ENCODE assay signal across 5 cellular contexts in genomic region chr5:142013734-142014495, GRCh38. TPM values are rescaled to one million over a fixed set of nuclear protein-coding genes. Genes with fewer than 3 reads are reported as not detected.
DNase-seq lines count a peak whose midpoint lies in the region; ATAC-seq and TF ChIP-seq lines count a peak whose summit lies in the region.

No MANE protein-coding gene starts in this region.

- H3K4me3 Mint-ChIP-seq in endodermal cell: peak overlapping the region; percentile 74

- peaks cover 25% of the 10 kb centered on the region for H3K4me1 ChIP-seq in Panc1 (ENCODE audit: control insufficient read depth, insufficient read depth, low read length)
- no peaks in the 10 kb centered on the region for H3K4me1 ChIP-seq in endodermal cell (ENCODE audit: control insufficient read depth, insufficient read depth, low read length)
- peaks cover 37% of the 10 kb centered on the region for H3K4me1 ChIP-seq in skeletal muscle satellite cell (ENCODE audit: control insufficient read depth, insufficient read depth, low read length)

- DNase-seq in Panc1 (ENCODE audit: low read depth, low spot score) (no peak), endodermal cell (peak; percentile 49), activated gamma-delta T cell (lab: John Stamatoyannopoulos, UW) (no peak)

- in situ Hi-C loops in Panc1 (cut with HindIII; ENCODE audit: low pct_unique_long_range_greater_than_20kb, low sequenced_read_pairs): no loop called here

- TF ChIP-seq CTCF in Panc1 (IDR thresholded peaks at IDR 0.05): peak; percentile 28; the same call in 1 of the 2 replicates
- TF ChIP-seq CTCF in endodermal cell (conservative IDR thresholded peaks at IDR 0.05): no peak

- peak overlapping the region; percentile 49 for H3K9ac ChIP-seq in endodermal cell (ENCODE audit: extremely low read depth, low read length, poor library complexity, severe bottlenecking)
- H3K9ac ChIP-seq in skeletal muscle satellite cell (ENCODE audit: low read depth, low read length): peak overlapping the region; percentile 78

- H3K27me3 ChIP-seq in Panc1 (ENCODE audit: control insufficient read depth, insufficient read depth, low read length) (no peaks in the 10 kb centered on the region), endodermal cell (ENCODE audit: control insufficient read depth, insufficient read depth, low read length, poor library complexity, severe bottlenecking) (no peaks in the 10 kb centered on the region), skeletal muscle satellite cell (ENCODE audit: control insufficient read depth, insufficient read depth, low read length) (no peaks in the 10 kb centered on the region)

- H3K27ac Mint-ChIP-seq in endodermal cell: peak overlapping the region; percentile 35

- peaks cover 1% of the 10 kb centered on the region for H3K4me1 Mint-ChIP-seq in endodermal cell

- peaks cover 14% of the 10 kb centered on the region for H3K36me3 Mint-ChIP-seq in endodermal cell (ENCODE audit: low read depth)

- POLR2A ChIA-PET in Panc1 (lab: Charles Lee): no interaction called here

- no peaks in the 10 kb centered on the region for H3K9me3 Mint-ChIP-seq in endodermal cell

- CTCF ChIA-PET in Panc1 (lab: Charles Lee): interaction anchor here (0.7 to 1.4 kb wide), 3 partner anchors 14 to 363 kb away, joined by 3 to 4 read pairs (median 3); partner anchors contain the start of gene FCHSD1

- H3K4me3 ChIP-seq in Panc1 (ENCODE audit: low read depth in 2 of 2, low read length in 2 of 2) (peak overlapping the region; percentile 83 to 99), endodermal cell (ENCODE audit: low read length) (no peak overlapping the region), skeletal muscle satellite cell (ENCODE audit: low read length) (peak overlapping the region; percentile 90)

- intact Hi-C loops in Panc1 (cut with micrococcal nuclease; ENCODE audit: unreplicated experiment): loop anchor here (2.0 kb wide), 1 partner anchor 131 kb away; no protein-coding TSS in a partner anchor

- peaks cover 3% of the 10 kb centered on the region for H3K36me3 ChIP-seq in Panc1 (ENCODE audit: control insufficient read depth, insufficient read depth, low read length)
- H3K36me3 ChIP-seq in endodermal cell (ENCODE audit: control insufficient read depth, insufficient read depth, low read length): peaks cover 15% of the 10 kb centered on the region
- no peaks in the 10 kb centered on the region for H3K36me3 ChIP-seq in skeletal muscle satellite cell (ENCODE audit: insufficient read depth, low read length)

- H3K27ac ChIP-seq in Panc1 (ENCODE audit: low read length) (peak overlapping the region; percentile 96), endodermal cell (ENCODE audit: low read depth, low read length) (no peak overlapping the region)

- 94 to 95% methylated on average over 15 to 16 of the region's 16 CpGs for WGBS in endodermal cell (ENCODE audit: insufficient coverage in 1 of 2, insufficient read length in 1 of 2), 2 experiments

- no TSS peak for BruUV-seq in Panc1 (replicated peaks; lab: Mats Ljungman, UMichigan)

- H3K4me2 ChIP-seq in skeletal muscle satellite cell (ENCODE audit: low read length): peak overlapping the region; percentile 100

- no peaks in the 10 kb centered on the region for H3K27me3 Mint-ChIP-seq in endodermal cell (ENCODE audit: insufficient read depth)

- no peaks in the 10 kb centered on the region for H3K9me3 ChIP-seq in Panc1 (ENCODE audit: control insufficient read depth, insufficient read depth, low read depth, low read length)
- no peaks in the 10 kb centered on the region for H3K9me3 ChIP-seq in endodermal cell (ENCODE audit: control insufficient read depth, low read length)
- no peaks in the 10 kb centered on the region for H3K9me3 ChIP-seq in skeletal muscle satellite cell (replicated peaks; ENCODE audit: low read length)

- ATAC-seq in Panc1 (0 out of 2 replicates have a peak, but pooled peaks have one; percentile 25), HG02973 (IDR thresholded peaks at IDR 0.05; ENCODE audit: unreplicated experiment) (no peak)

RNA-seq across cellular contexts. Expression of gene GNPDA1, which starts 1.1 kb away (rescaled TPM):
- 99.9 TPM for total RNA-seq in Panc1 (2021; ENCODE audit: unreplicated experiment)
- 98.1 TPM for polyA plus RNA-seq in Panc1 (2012; ENCODE audit: insufficient read length)
- total RNA-seq in endodermal cell: 100 to 1,000 TPM in 1 of 2 donors, 10 to 100 TPM in 1; 90.9 to 118 TPM
- polyA plus RNA-seq in endodermal cell (2013, experiment 1 of 2): 73.3 TPM
- polyA plus RNA-seq in endodermal cell (2013, experiment 2 of 2): 64.5 TPM
- total RNA-seq in skeletal muscle satellite cell (2012; rRNA removed): 38.7 and 76.3 TPM in 2 replicates

RNA-seq across cellular contexts. Expression of gene RNF14, which starts 45.0 kb away (rescaled TPM):
- total RNA-seq in Panc1 (2021; ENCODE audit: unreplicated experiment): 72.1 TPM
- 47.6 TPM for polyA plus RNA-seq in Panc1 (2012; ENCODE audit: insufficient read length)
- total RNA-seq in endodermal cell: 10 to 100 TPM; 27.5 to 33.0 TPM
- polyA plus RNA-seq in endodermal cell (2013, experiment 1 of 2): 33.7 TPM
- polyA plus RNA-seq in endodermal cell (2013, experiment 2 of 2): 31.9 TPM
- 58.8 and 79.7 TPM in 2 replicates for total RNA-seq in skeletal muscle satellite cell (2012; rRNA removed)

RNA-seq across cellular contexts. Expression of gene PCDH12, which starts 55.9 kb away (rescaled TPM):
- total RNA-seq in Panc1 (2021; ENCODE audit: unreplicated experiment) (not detected), endodermal cell (not detected)
- polyA plus RNA-seq in Panc1 (2012; ENCODE audit: insufficient read length): 0.11 TPM
- 0.04 TPM for polyA plus RNA-seq in endodermal cell (2013, experiment 1 of 2)
- 0.17 TPM for polyA plus RNA-seq in endodermal cell (2013, experiment 2 of 2)
- total RNA-seq in skeletal muscle satellite cell (2012; rRNA removed): 1.7 and 4.8 TPM in 2 replicates
